ENCODE assay signal across 31 cellular contexts in the genomic region with DNA sequence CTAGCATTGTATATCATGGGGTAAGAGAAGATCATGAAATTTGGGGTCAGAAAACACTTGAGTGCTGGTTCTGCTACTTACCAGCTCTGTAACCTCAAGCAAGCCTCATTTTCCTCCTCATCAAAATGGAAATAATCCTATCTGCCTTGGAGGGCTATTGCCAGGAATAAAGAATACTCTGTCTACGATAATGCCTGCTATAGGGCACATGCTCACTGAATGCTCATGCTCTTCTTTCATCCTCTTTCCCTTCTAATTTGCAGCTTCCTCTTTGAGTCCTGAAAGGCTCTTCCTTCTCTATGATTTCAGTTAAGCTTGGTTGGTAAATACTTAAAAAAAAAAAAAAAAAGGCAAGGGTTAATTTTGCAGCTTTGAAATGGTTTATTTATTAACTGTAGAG. TPM values are rescaled to one million over a fixed set of nuclear protein-coding genes. Genes with fewer than 3 reads are reported as not detected.
DNase-seq lines count a peak whose midpoint lies in the region; ATAC-seq, FAIRE-seq and TF ChIP-seq lines count a peak whose summit lies in the region.
"Had no signal": no experiment of that assay in that cellular context is flagged by ENCODE, and none has a peak within 500 bp of the region (broad histone marks: within the 10 kb centered on the region; RNA-seq: fewer than 3 reads in every experiment).

No MANE protein-coding gene starts in this region.

- H2BK5ac ChIP-seq in H1 (ENCODE audit: low read depth, low read length): peak overlapping the region; percentile 16; the same call in 1 of the 2 replicates

- peak overlapping the region; percentile 76; the same call in 1 of the 2 replicates for H2BK20ac ChIP-seq in H1 (ENCODE audit: low read length)

- no peaks in the 10 kb centered on the region for H3K23me2 ChIP-seq in H1 (ENCODE audit: low read depth, low read length)

- no peak overlapping the region for H2BK15ac ChIP-seq in H1 (ENCODE audit: low read length)

- H2BK12ac ChIP-seq in H1 (ENCODE audit: low read depth, low read length): peak overlapping the region; percentile 3; the same call in 1 of the 2 replicates

- H3K79me2 ChIP-seq in H1 (ENCODE audit: control insufficient read depth in 1 of 2, insufficient read depth in 2 of 2, low read length in 2 of 2): no peaks in the 10 kb centered on the region
- no peaks in the 10 kb centered on the region for H3K79me2 ChIP-seq in neural progenitor cell (ENCODE audit: low read depth)

- H3K36me3 ChIP-seq in A673 (ENCODE audit: insufficient read depth, low read length, poor library complexity, severe bottlenecking): no peaks in the 10 kb centered on the region
- peaks cover 0 to 9% (median 2%) of the 10 kb centered on the region in 4 experiments; a peak in 2 of 8 replicates for H3K36me3 ChIP-seq in H1 (ENCODE audit: control insufficient read depth in 2 of 4, insufficient read depth in 4 of 4, low read length in 3 of 4)
- H3K36me3 ChIP-seq in neural progenitor cell: no peaks in the 10 kb centered on the region
- H3K36me3 ChIP-seq: neutrophil had no signal

- no peak overlapping the region for H3K4me3 Mint-ChIP-seq in neural progenitor cell
- H3K4me3 Mint-ChIP-seq: activated CD4-positive, alpha-beta T cell treated with anti-CD3 and anti-CD28 coated beads, Interleukin-2, amount 10 ng/mL, durations not matched to agents 7 days and 5 days; activated naive CD4-positive, alpha-beta T cell treated with anti-CD3 and anti-CD28 coated beads, Interleukin-2, amount 10 ng/mL, durations not matched to agents 7 days and 5 days; activated T-cell treated with anti-CD3 and anti-CD28 coated beads, Interleukin-2, amount 50 U/mL, for 72 hours; dendritic cell treated with granulocyte-macrophage colony-stimulating factor and Interleukin-4, amounts not matched to agents 40 ng/mL and 50 ng/mL, for 4 days; T-helper 2 cell treated with Interferon-gamma antibody and Interleukin-4, amounts not matched to agents 5 μg/mL and 100 μg/mL, for 36 hours had no signal

- 100% methylated on average over 1 of the region's 1 CpG; no CpG with 5 or more reads in 1 of the 2 experiments for WGBS in H1 (ENCODE audit: extremely low coverage in 1 of 2, insufficient coverage in 1 of 2, insufficient read length in 1 of 2, insufficient replicate concordance in 2 of 2, low coverage in 1 of 2, low lambda C conversion rate in 2 of 2, missing lambda C conversion rate in 1 of 2), 2 experiments

- H2AK5ac ChIP-seq in H1 (ENCODE audit: low read depth, low read length): no peak overlapping the region

- peaks cover 16% of the 10 kb centered on the region for H3K4me1 Mint-ChIP-seq in neural progenitor cell
- H3K4me1 Mint-ChIP-seq: activated CD4-positive, alpha-beta T cell treated with anti-CD3 and anti-CD28 coated beads, Interleukin-2, amount 10 ng/mL, durations not matched to agents 7 days and 5 days; activated naive CD4-positive, alpha-beta T cell treated with anti-CD3 and anti-CD28 coated beads, Interleukin-2, amount 10 ng/mL, durations not matched to agents 7 days and 5 days had no signal

- H3K4me2 ChIP-seq in H1 (ENCODE audit: insufficient read depth in 1 of 2, low read depth in 2 of 2, low read length in 2 of 2): 0 out of 4 replicates have a peak overlapping the region, but pooled peaks of 1 of the 2 experiments have one; percentile 41
- peak overlapping the region; percentile 49 for H3K4me2 ChIP-seq in neural progenitor cell
- H3K4me2 ChIP-seq: SK-N-SH had no signal

- no peak overlapping the region for H2BK120ac ChIP-seq in H1 (replicated peaks; ENCODE audit: low read depth, low read length)

- no peak for ATAC-seq in HG03432 (IDR thresholded peaks at IDR 0.05; ENCODE audit: unreplicated experiment)
- ATAC-seq in GM21717 (IDR thresholded peaks at IDR 0.05; ENCODE audit: unreplicated experiment): no peak
- ATAC-seq in GM18498 (IDR thresholded peaks at IDR 0.05; ENCODE audit: unreplicated experiment): no peak
- ATAC-seq: activated T-cell treated with anti-CD3 and anti-CD28 coated beads, Interleukin-2, amount 50 U/mL, for 72 hours had no signal

- POLR2A ChIA-PET in A673 (lab: Charles Lee; ENCODE audit: low non-redundant PET) (no interaction called here), H1 (lab: Charles Lee; ENCODE audit: partially characterized antibody) (interaction anchor here (1.1 to 2.1 kb wide), 5 partner anchors 11 to 81 kb away, joined by 3 to 12 read pairs (median 6); no protein-coding TSS in a partner anchor)

- no peaks in the 10 kb centered on the region for H3K36me3 Mint-ChIP-seq in neural progenitor cell

- BruUV-seq in A673 (replicated peaks; lab: Mats Ljungman, UMichigan): no TSS peak

- no peaks in the 10 kb centered on the region for H3K9me3 ChIP-seq in A673 (ENCODE audit: low read depth, low read length, poor library complexity, severe bottlenecking)
- peaks cover 17% of the 10 kb centered on the region in 2 experiments for H3K9me3 ChIP-seq in H1 (ENCODE audit: insufficient read depth in 2 of 2, low read depth in 1 of 2, low read length in 1 of 2)
- peaks cover 5% of the 10 kb centered on the region for H3K9me3 ChIP-seq in neural progenitor cell (ENCODE audit: low read depth)
- H3K9me3 ChIP-seq: neutrophil, SK-N-SH had no signal

- no peak overlapping the region for H3K14ac ChIP-seq in H1 (ENCODE audit: insufficient read length)

- no peak overlapping the region for H3K4me3 ChIP-seq in A673 (ENCODE audit: low read depth, low read length, poor library complexity, severe bottlenecking)
- H3K4me3 ChIP-seq in H1 (ENCODE audit: extremely low read depth in 1 of 4, insufficient read depth in 2 of 4, low read depth in 3 of 4, low read length in 4 of 4): no peak overlapping the region
- no peak overlapping the region for H3K4me3 ChIP-seq in neural progenitor cell

- no peaks in the 10 kb centered on the region for H4K20me1 ChIP-seq in H1 (replicated peaks in 1 of 2; ENCODE audit: control insufficient read depth in 1 of 2, insufficient read depth in 2 of 2, low read length in 2 of 2)
- H4K20me1 ChIP-seq in neural progenitor cell (ENCODE audit: low read depth): no peaks in the 10 kb centered on the region

- no peak for TF ChIP-seq POLR2A in H1 (IDR thresholded peaks at IDR 0.05; ENCODE audit: control extremely low read depth in 1 of 2, low read depth in 2 of 2, low read length in 2 of 2)

- no peaks in the 10 kb centered on the region for H3K79me1 ChIP-seq in H1 (ENCODE audit: low read depth, low read length)

- H3K27me3 ChIP-seq in A673 (replicated peaks; ENCODE audit: insufficient read depth, low read depth, low read length, poor library complexity) (no peaks in the 10 kb centered on the region), H1 (replicated peaks in 1 of 4; ENCODE audit: control insufficient read depth in 3 of 4, extremely low read depth in 1 of 4, insufficient read depth in 3 of 4, low read length in 3 of 4) (no peaks in the 10 kb centered on the region), neural progenitor cell (no peaks in the 10 kb centered on the region)
- H3K27me3 ChIP-seq: neutrophil had no signal

- H3K4me1 ChIP-seq in A673 (ENCODE audit: insufficient read depth, low read length, poor library complexity, severe bottlenecking) (no peaks in the 10 kb centered on the region), H1 (replicated peaks in 1 of 4; ENCODE audit: control insufficient read depth in 3 of 4, insufficient read depth in 4 of 4, low read length in 3 of 4) (peaks cover 3 to 14% (median 7%) of the 10 kb centered on the region in 4 experiments; a peak in 4 of 7 replicates), neural progenitor cell (peaks cover 12% of the 10 kb centered on the region)

- H3K27ac Mint-ChIP-seq in neural progenitor cell: no peak overlapping the region
- H3K27ac Mint-ChIP-seq: activated CD4-positive, alpha-beta T cell treated with anti-CD3 and anti-CD28 coated beads, Interleukin-2, amount 10 ng/mL, durations not matched to agents 7 days and 5 days; activated naive CD4-positive, alpha-beta T cell treated with anti-CD3 and anti-CD28 coated beads, Interleukin-2, amount 10 ng/mL, durations not matched to agents 7 days and 5 days; activated T-cell treated with anti-CD3 and anti-CD28 coated beads, Interleukin-2, amount 50 U/mL, for 72 hours; dendritic cell treated with granulocyte-macrophage colony-stimulating factor and Interleukin-4, amounts not matched to agents 40 ng/mL and 50 ng/mL, for 4 days; T-helper 2 cell treated with Interferon-gamma antibody and Interleukin-4, amounts not matched to agents 5 μg/mL and 100 μg/mL, for 36 hours had no signal

- H3K9ac ChIP-seq in H1 (replicated peaks in 1 of 4; ENCODE audit: extremely low read depth in 1 of 4, low read depth in 3 of 4, low read length in 3 of 4) (no peak overlapping the region), neural progenitor cell (no peak overlapping the region)
- H3K9ac ChIP-seq: SK-N-SH had no signal

- TF ChIP-seq RAD21 in H1 (IDR thresholded peaks at IDR 0.05 in 1 of 2, conservative IDR thresholded peaks at IDR 0.05 in 1 of 2; ENCODE audit: low read depth in 2 of 2, low read length in 2 of 2): no peak

- H4K5ac ChIP-seq in H1 (ENCODE audit: insufficient read length, low read depth, low read length): no peak overlapping the region

- H4K91ac ChIP-seq in H1 (replicated peaks; ENCODE audit: insufficient read length, low read length): no peak overlapping the region

- H4K8ac ChIP-seq in H1 (ENCODE audit: extremely low read depth, insufficient read depth, low read length): no peak overlapping the region

- no peak overlapping the region for H3K4ac ChIP-seq in H1 (replicated peaks; ENCODE audit: insufficient read length, low read depth, low read length)

- no peak overlapping the region for H2AFZ ChIP-seq in H1 (ENCODE audit: low read length)
- no peak overlapping the region for H2AFZ ChIP-seq in neural progenitor cell (replicated peaks)

- no peaks in the 10 kb centered on the region for H3K27me3 Mint-ChIP-seq in neural progenitor cell (ENCODE audit: insufficient read depth, low read depth)

- H3K27ac ChIP-seq in A673 (ENCODE audit: low read depth, low read length, poor library complexity, severe bottlenecking) (no peak overlapping the region), H1 (ENCODE audit: low read depth, low read length) (no peak overlapping the region), neural progenitor cell (no peak overlapping the region)
- H3K27ac ChIP-seq: neutrophil, VCaP had no signal

- intact Hi-C loops in A673 (cut with micrococcal nuclease; ENCODE audit: unreplicated experiment): no loop called here

- DNase-seq in A673 (ENCODE audit: low spot score) (peak; percentile 17), MV-4-11 (lab: John Stamatoyannopoulos, UW) (peak; percentile 39), H1 (ENCODE audit: low read depth in 1 of 2, low spot score in 2 of 2) (no peak), neural progenitor cell (ENCODE audit: low spot score) (no peak), NCI-H2196 treated with DMSO at 0.1 percent for 48 hours (lab: John Stamatoyannopoulos, UW; ENCODE audit: unreplicated experiment) (no peak)
- DNase-seq: ACHN; activated CD4-positive, alpha-beta T cell treated with anti-CD3 and anti-CD28 coated beads, Interleukin-2, amount 10 ng/mL, durations not matched to agents 7 days and 5 days; activated naive CD4-positive, alpha-beta T cell treated with anti-CD3 and anti-CD28 coated beads, Interleukin-2, amount 10 ng/mL, durations not matched to agents 7 days and 5 days; activated T-cell treated with anti-CD3 and anti-CD28 coated beads, Interleukin-2, amount 50 U/mL, for 72 hours; DMS79; KBM-7; kidney glomerular epithelial cell; MM.1S; NCI-H1417 treated with DMSO at 0.1 percent for 48 hours; NCI-H510A treated with DMSO at 0.1 percent for 48 hours; SK-N-SH; small intestine; stimulated activated CD4-positive, alpha-beta T cell treated with anti-CD3 and anti-CD28 coated beads, Interleukin-1b, Interleukin-23, amount 100 ng/mL, for 48 hours had no signal

- peaks cover 3% of the 10 kb centered on the region for H3F3A ChIP-seq in neural progenitor cell (ENCODE audit: low read depth)

- TF ChIP-seq EP300 in H1 (IDR thresholded peaks at IDR 0.05; ENCODE audit: borderline replicate concordance in 1 of 2, low read depth in 2 of 2, low read length in 2 of 2): no peak

- H3K18ac ChIP-seq in H1 (ENCODE audit: extremely low read depth, low read length): peak overlapping the region; percentile 41; the same call in 1 of the 2 replicates

- CTCF ChIA-PET in A673 (lab: Charles Lee) (interaction anchor here (0.9 to 1.4 kb wide), 2 partner anchors 109 to 469 kb away, joined by 4 read pairs; no protein-coding TSS in a partner anchor), H1 (lab: Charles Lee; ENCODE audit: partially characterized antibody) (interaction anchor here (0.8 to 2.8 kb wide), 12 partner anchors 10 to 469 kb away, joined by 3 to 23 read pairs (median 4); no protein-coding TSS in a partner anchor)

- no peak overlapping the region for H3K56ac ChIP-seq in H1 (replicated peaks; ENCODE audit: insufficient read length, low read depth, low read length)

- peaks cover 6% of the 10 kb centered on the region for H3K9me3 Mint-ChIP-seq in neural progenitor cell
- H3K9me3 Mint-ChIP-seq: activated naive CD4-positive, alpha-beta T cell treated with anti-CD3 and anti-CD28 coated beads, Interleukin-2, amount 10 ng/mL, durations not matched to agents 7 days and 5 days; dendritic cell treated with granulocyte-macrophage colony-stimulating factor and Interleukin-4, amounts not matched to agents 40 ng/mL and 50 ng/mL, for 4 days; T-helper 2 cell treated with Interferon-gamma antibody and Interleukin-4, amounts not matched to agents 5 μg/mL and 100 μg/mL, for 36 hours had no signal

- no peak overlapping the region for H3K23ac ChIP-seq in H1 (ENCODE audit: insufficient read length)

- TF ChIP-seq CTCF in A673 (conservative IDR thresholded peaks at IDR 0.05; ENCODE audit: low read depth, low read length) (no peak), H1 (IDR thresholded peaks at IDR 0.05; ENCODE audit: control extremely low read depth in 1 of 3, insufficient read depth in 1 of 3, low read depth in 1 of 3, low read length in 3 of 3) (no peak), neural progenitor cell (IDR thresholded peaks at IDR 0.05) (no peak)

- no peak for FAIRE-seq in H1 (lab: Jason Lieb, UNC)
- FAIRE-seq: RCC 7860, small intestine had no signal

RNA-seq across cellular contexts. Expression of gene RTP1, which starts 12.8 kb away (rescaled TPM):
- not detected in 2 replicates for total RNA-seq in A673 (2021)
- 3.0 and 3.2 TPM in 2 replicates for total RNA-seq in H1 (2021; fragmentation: NEBNext Ultra II Directional; extraction: Animal tissue kit (Norgen Biotek cat#: 25700))
- 2.1 and 2.9 TPM in 2 replicates for polyA plus RNA-seq in H1 (2011; rRNA removed)
- polyA plus RNA-seq in H1 (2011; cell fraction: cytosol; rRNA removed): 2.6 TPM
- polyA plus RNA-seq in H1 (2011; cell fraction: nucleus; rRNA removed): 1.6 TPM
- 2.3 to 4.1 TPM (median 3.1 TPM) in 4 replicates for polyA plus RNA-seq in H1 (2012, experiment 1 of 2)
- 1.4 TPM for polyA plus RNA-seq in H1 (2012, experiment 2 of 2)
- polyA plus RNA-seq in H1 (2013, experiment 1 of 2): 2.9 TPM
- polyA plus RNA-seq in H1 (2013, experiment 2 of 2): 2.8 TPM
- polyA minus RNA-seq in H1 (2011; rRNA and poly(A)+ RNA removed): 1.8 and 2.0 TPM in 2 replicates
- polyA minus RNA-seq in H1 (2011; cell fraction: cytosol; rRNA and poly(A)+ RNA removed): 2.9 TPM
- 2.0 TPM for polyA minus RNA-seq in H1 (2011; cell fraction: nucleus; rRNA and poly(A)+ RNA removed)
- 0.43 TPM in 1 of 2 replicates, not detected in the other for total RNA-seq in neural progenitor cell (ENCODE audit: low replicate concordance)
- total RNA-seq: activated CD4-positive, alpha-beta T cell treated with anti-CD3 and anti-CD28 coated beads, Interleukin-2, amount 10 ng/mL, durations not matched to agents 7 days and 5 days; activated T-cell treated with anti-CD3 and anti-CD28 coated beads, Interleukin-2, amount 50 U/mL, for 72 hours; cardiac septum; lung microvascular endothelial cell; subcutaneous adipose tissue; urinary bladder had no signal
- polyA plus RNA-seq: BJ, SK-N-SH, small intestine, urinary bladder had no signal

Comparison
In these comparisons a context has a peak if more than half of its experiments do, and no peak if none do; other contexts are left out.
1. DNase-seq: peak in A673 (single experiment) and MV-4-11 (single experiment); none in H1 (0 of 2), neural progenitor cell (single experiment) and NCI-H2196 treated with DMSO at 0.1 percent for 48 hours (single experiment).